In genomic region chr16:66651474-66651765, GRCh38 we compare ENCODE assay signal across 10 cellular contexts. TPM values are rescaled to one million over a fixed set of nuclear protein-coding genes. Genes with fewer than 3 reads are reported as not detected.
DNase-seq lines count a peak whose midpoint lies in the region; ATAC-seq and TF ChIP-seq lines count a peak whose summit lies in the region.
"Had no signal": no experiment of that assay in that cellular context is flagged by ENCODE, and none has a peak within 500 bp of the region (broad histone marks: within the 10 kb centered on the region; RNA-seq: fewer than 3 reads in every experiment).

No MANE protein-coding gene starts in this region.

- H3K9me3 ChIP-seq in stomach: no peaks in the 10 kb centered on the region
- H3K9me3 ChIP-seq: right atrium auricular region had no signal

- no peaks in the 10 kb centered on the region for H3K27me3 Mint-ChIP-seq in activated T-cell treated with anti-CD3 and anti-CD28 coated beads, Interleukin-2, amount 50 U/mL, for 72 hours (ENCODE audit: low read depth)
- H3K27me3 Mint-ChIP-seq in T-cell: peaks cover 6 to 9% of the 10 kb centered on the region in 2 donors

- TF ChIP-seq EP300 in stomach (IDR thresholded peaks at IDR 0.05): no peak

- H3K4me3 ChIP-seq in iPS-11a (ENCODE audit: low read depth, low read length) (peak overlapping the region; percentile 18), stomach (peak overlapping the region in 1 of 4 donors; percentile 14)

- peaks cover 23 to 57% (median 49%) of the 10 kb centered on the region in 4 donors for H3K4me1 ChIP-seq in stomach

- no peaks in the 10 kb centered on the region for H3K9me3 Mint-ChIP-seq in activated T-cell treated with anti-CD3 and anti-CD28 coated beads, Interleukin-2, amount 50 U/mL, for 72 hours
- H3K9me3 Mint-ChIP-seq in T-cell: no peaks in the 10 kb centered on the region
- H3K9me3 Mint-ChIP-seq: activated T-helper 2 cell treated with anti-CD3 and anti-CD28 coated beads, Interferon-gamma antibody, Interleukin-2, Interleukin-4, amounts not matched to agents 10 μg/mL and 5 μg/mL and 100 μg/mL, durations not matched to agents 14 hours and 24 hours and 36 hours had no signal

- H3K27ac ChIP-seq in stomach: peak overlapping the region in 4 of 5 donors; percentile 2 to 42 (median 8)
- H3K27ac ChIP-seq: right atrium auricular region had no signal

- TF ChIP-seq POLR2A in stomach (IDR thresholded peaks at IDR 0.05): no peak

- intact Hi-C loops in stomach (cut with DNase I; ENCODE audit: low total_unique reads): no loop called here

- no peak for ATAC-seq in activated T-cell treated with anti-CD3 and anti-CD28 coated beads, Interleukin-2, amount 50 U/mL, for 72 hours (replicated peaks in 1 of 2)
- ATAC-seq in T-cell (replicated peaks in 1 of 4): no peak
- ATAC-seq in GM19467 (IDR thresholded peaks at IDR 0.05; ENCODE audit: unreplicated experiment): no peak
- ATAC-seq in GM19328 (IDR thresholded peaks at IDR 0.05; ENCODE audit: unreplicated experiment): no peak

- H3K4me1 Mint-ChIP-seq in activated T-cell treated with anti-CD3 and anti-CD28 coated beads, Interleukin-2, amount 50 U/mL, for 72 hours (ENCODE audit: low read depth): peaks cover 9% of the 10 kb centered on the region
- peaks cover 8 to 10% (median 10%) of the 10 kb centered on the region in 3 donors for H3K4me1 Mint-ChIP-seq in T-cell

- CTCF ChIA-PET in T-cell (lab: Charles Lee): interaction anchor here (0.5 to 1.9 kb wide), 11 partner anchors 10 to 1952 kb away, joined by 3 to 13 read pairs (median 4); partner anchors contain the start of gene DYNC1LI2 (in 1 of the 2)

- H3K27ac Mint-ChIP-seq in activated T-cell treated with anti-CD3 and anti-CD28 coated beads, Interleukin-2, amount 50 U/mL, for 72 hours: no peak overlapping the region
- no peak overlapping the region for H3K27ac Mint-ChIP-seq in T-cell
- H3K27ac Mint-ChIP-seq: activated T-helper 2 cell treated with anti-CD3 and anti-CD28 coated beads, Interferon-gamma antibody, Interleukin-2, Interleukin-4, amounts not matched to agents 10 μg/mL and 5 μg/mL and 100 μg/mL, durations not matched to agents 14 hours and 24 hours and 36 hours had no signal

- peak overlapping the region; percentile 77 to 81 for H3K4me3 Mint-ChIP-seq in activated T-cell treated with anti-CD3 and anti-CD28 coated beads, Interleukin-2, amount 50 U/mL, for 72 hours
- H3K4me3 Mint-ChIP-seq in T-cell: peak overlapping the region; percentile 63 to 72 (median 65)

- 45 to 76% (median 57%) methylated on average over 2 of the region's 2 CpGs for WGBS in stomach, 5 donors

- no peaks in the 10 kb centered on the region for H3K36me3 Mint-ChIP-seq in activated T-cell treated with anti-CD3 and anti-CD28 coated beads, Interleukin-2, amount 50 U/mL, for 72 hours (ENCODE audit: insufficient read depth in 2 of 2)
- no peaks in the 10 kb centered on the region for H3K36me3 Mint-ChIP-seq in T-cell

- H3K36me3 ChIP-seq in stomach: no peaks in the 10 kb centered on the region
- H3K36me3 ChIP-seq: right atrium auricular region had no signal

- H3K27me3 ChIP-seq in stomach: no peaks in the 10 kb centered on the region
- H3K27me3 ChIP-seq: right atrium auricular region had no signal

- POLR2A ChIA-PET in T-cell (lab: Charles Lee): interaction anchor here in 1 of 2 donors (0.5 kb wide), 1 partner anchor 499 kb away, joined by 4 read pairs; no protein-coding TSS in a partner anchor

- DNase-seq in activated T-cell treated with anti-CD3 and anti-CD28 coated beads, Interleukin-2, amount 50 U/mL, for 72 hours: no peak
- DNase-seq in activated T-cell treated with anti-CD3 and anti-CD28 coated beads, Interleukin-2, amount 50 U/mL, for 1 hour: no peak
- no peak for DNase-seq in T-cell
- DNase-seq in stomach: no peak
- no peak for DNase-seq in NCI-H524 treated with DMSO at 0.1 percent for 48 hours (lab: John Stamatoyannopoulos, UW)

- no peak for TF ChIP-seq CTCF in stomach (IDR thresholded peaks at IDR 0.05)

RNA-seq across cellular contexts. Expression of gene CMTM4, which starts 45.1 kb away (rescaled TPM):
- total RNA-seq in activated T-cell treated with anti-CD3 and anti-CD28 coated beads, Interleukin-2, amount 50 U/mL, for 72 hours: 1 to 10 TPM; 3.7 to 3.9 TPM
- 1 to 10 TPM; 1.1 to 2.3 (median 1.8) TPM for total RNA-seq in T-cell
- 100 to 1,000 TPM in 3 of 5 donors, 10 to 100 TPM in 2; 10.5 to 244 (median 127) TPM for total RNA-seq in stomach
- polyA plus RNA-seq in stomach: 10 to 100 TPM; 15.1 to 38.2 (median 24.1) TPM

RNA-seq across cellular contexts. Expression of gene CMTM3, which starts 46.9 kb away (rescaled TPM):
- 10 to 100 TPM; 82.4 to 90.6 TPM for total RNA-seq in activated T-cell treated with anti-CD3 and anti-CD28 coated beads, Interleukin-2, amount 50 U/mL, for 72 hours
- total RNA-seq in T-cell (10 to 100 TPM; 63.5 to 84.8 (median 75.4) TPM), stomach (10 to 100 TPM in 1 of 5 donors, 1 to 10 TPM in 1, under 1 TPM in 1, not detected in 2; 0.87 to 10.3 (median 6.5) TPM)
- 10 to 100 TPM in 2 of 3 donors, 1 to 10 TPM in 1; 6.7 to 12.2 (median 11.9) TPM for polyA plus RNA-seq in stomach

Comparison
In these comparisons a context has a peak if more than half of its experiments do, and no peak if none do; other contexts are left out.
1. RNA of gene CMTM3, which starts 46.9 kb away (total RNA-seq): 82.4 to 90.6 TPM in activated T-cell treated with anti-CD3 and anti-CD28 coated beads, Interleukin-2, amount 50 U/mL, for 72 hours and 63.5 to 84.8 TPM in T-cell; 0.87 to 10.3 TPM in stomach; every median in the first group is over 4 times any median in the second.